ENCODE assay signal across 13 cellular contexts in genomic region chr6:70479236-70479635, GRCh38.
DNase-seq lines count a peak whose midpoint lies in the region; ATAC-seq and TF ChIP-seq lines count a peak whose summit lies in the region.
"Had no signal": no experiment of that assay in that cellular context is flagged by ENCODE, and none has a peak within 500 bp of the region (broad histone marks: within the 10 kb centered on the region; RNA-seq: fewer than 3 reads in every experiment).

No MANE protein-coding gene starts in this region.

- no peak overlapping the region for H3K9ac ChIP-seq in adipocyte (ENCODE audit: low read length)
- H3K9ac ChIP-seq in smooth muscle cell (ENCODE audit: low read depth) = peak overlapping the region; percentile 28

- no peak overlapping the region for H3K4me3 Mint-ChIP-seq in naive thymus-derived CD4-positive, alpha-beta T cell
- H3K4me3 Mint-ChIP-seq: activated naive CD8-positive, alpha-beta T cell treated with anti-CD3 and anti-CD28 coated beads, Interleukin-2, amount 10 ng/mL, durations not matched to agents 7 days and 5 days; dendritic cell treated with granulocyte-macrophage colony-stimulating factor and Interleukin-4, amounts not matched to agents 40 ng/mL and 50 ng/mL, for 4 days; WTC11 had no signal

- WGBS in gastroesophageal sphincter (ENCODE audit: low coverage in 1 of 2), 2 donors = 11 to 34% methylated on average over 4 of the region's 4 CpGs
- 15% methylated on average over 4 of the region's 4 CpGs for WGBS in smooth muscle cell (ENCODE audit: low lambda C conversion rate)

- TF ChIP-seq EP300 in gastroesophageal sphincter (IDR thresholded peaks at IDR 0.05) = no peak

- no peaks in the 10 kb centered on the region for H3K27me3 Mint-ChIP-seq in naive thymus-derived CD4-positive, alpha-beta T cell
- H3K27me3 Mint-ChIP-seq: activated naive CD8-positive, alpha-beta T cell treated with anti-CD3 and anti-CD28 coated beads, Interleukin-2, amount 10 ng/mL, durations not matched to agents 7 days and 5 days; dendritic cell treated with granulocyte-macrophage colony-stimulating factor and Interleukin-4, amounts not matched to agents 40 ng/mL and 50 ng/mL, for 4 days had no signal

- CTCF ChIA-PET in naive thymus-derived CD4-positive, alpha-beta T cell (lab: Charles Lee) = no interaction called here

- H3K9me3 ChIP-seq in adipocyte (ENCODE audit: control insufficient read depth, low read length) (no peaks in the 10 kb centered on the region), gastroesophageal sphincter (no peaks in the 10 kb centered on the region), smooth muscle cell (replicated peaks; ENCODE audit: low read depth) (no peaks in the 10 kb centered on the region)
- H3K9me3 ChIP-seq in naive thymus-derived CD4-positive, alpha-beta T cell (ENCODE audit: control insufficient read depth in 2 of 3, low read length in 3 of 3) = no peaks in the 10 kb centered on the region

- H3K27ac ChIP-seq in gastroesophageal sphincter (peak overlapping the region; percentile 35 to 60 (median 46)), smooth muscle cell (ENCODE audit: low read depth) (peak overlapping the region; percentile 81)
- no peak overlapping the region for H3K27ac ChIP-seq in naive thymus-derived CD4-positive, alpha-beta T cell (ENCODE audit: low read depth, low read length)

- peak overlapping the region; percentile 72 for H3K4me2 ChIP-seq in smooth muscle cell

- TF ChIP-seq CTCF in gastroesophageal sphincter (IDR thresholded peaks at IDR 0.05) = no peak
- no peak for TF ChIP-seq CTCF in smooth muscle cell (IDR thresholded peaks at IDR 0.05; ENCODE audit: borderline replicate concordance, insufficient read depth, poor library complexity, severe bottlenecking)

- H4K20me1 ChIP-seq in smooth muscle cell (ENCODE audit: low read depth) = no peaks in the 10 kb centered on the region

- H3K27me3 ChIP-seq in adipocyte (replicated peaks; ENCODE audit: control insufficient read depth, insufficient read depth, low read length) (no peaks in the 10 kb centered on the region), gastroesophageal sphincter (no peaks in the 10 kb centered on the region), smooth muscle cell (ENCODE audit: low read depth) (no peaks in the 10 kb centered on the region)
- H3K27me3 ChIP-seq in naive thymus-derived CD4-positive, alpha-beta T cell (ENCODE audit: control insufficient read depth in 2 of 2, insufficient read depth in 2 of 2, low read length in 2 of 2) = no peaks in the 10 kb centered on the region

- no peak overlapping the region for H3K27ac Mint-ChIP-seq in naive thymus-derived CD4-positive, alpha-beta T cell
- H3K27ac Mint-ChIP-seq: activated naive CD8-positive, alpha-beta T cell treated with anti-CD3 and anti-CD28 coated beads, Interleukin-2, amount 10 ng/mL, durations not matched to agents 7 days and 5 days; dendritic cell treated with granulocyte-macrophage colony-stimulating factor and Interleukin-4, amounts not matched to agents 40 ng/mL and 50 ng/mL, for 4 days; WTC11 had no signal

- POLR2A ChIA-PET in naive thymus-derived CD4-positive, alpha-beta T cell (lab: Charles Lee) = no interaction called here

- peaks cover 0 to 5% (median 0%) of the 10 kb centered on the region in 11 donors for H3K9me3 Mint-ChIP-seq in naive thymus-derived CD4-positive, alpha-beta T cell
- H3K9me3 Mint-ChIP-seq: dendritic cell treated with granulocyte-macrophage colony-stimulating factor and Interleukin-4, amounts not matched to agents 40 ng/mL and 50 ng/mL, for 4 days; WTC11 had no signal

- peaks cover 11% of the 10 kb centered on the region for H3K36me3 ChIP-seq in adipocyte (ENCODE audit: control insufficient read depth, insufficient read depth, low read length, severe bottlenecking)
- H3K36me3 ChIP-seq in gastroesophageal sphincter = peaks cover 0 to 29% of the 10 kb centered on the region in 2 donors
- peaks cover 3% of the 10 kb centered on the region for H3K36me3 ChIP-seq in smooth muscle cell (ENCODE audit: low read depth)
- H3K36me3 ChIP-seq in naive thymus-derived CD4-positive, alpha-beta T cell (ENCODE audit: control insufficient read depth in 2 of 3, insufficient read depth in 3 of 3, low read length in 3 of 3) = peaks cover 0 to 7% (median 0%) of the 10 kb centered on the region in 3 experiments

- no peaks in the 10 kb centered on the region for H3K4me1 Mint-ChIP-seq in naive thymus-derived CD4-positive, alpha-beta T cell
- H3K4me1 Mint-ChIP-seq: activated naive CD8-positive, alpha-beta T cell treated with anti-CD3 and anti-CD28 coated beads, Interleukin-2, amount 10 ng/mL, durations not matched to agents 7 days and 5 days had no signal

- TF ChIP-seq POLR2A in gastroesophageal sphincter (IDR thresholded peaks at IDR 0.05) = no peak

- H3F3A ChIP-seq in smooth muscle cell (ENCODE audit: low read depth) = peaks cover 9% of the 10 kb centered on the region

- no peak overlapping the region for H2AFZ ChIP-seq in smooth muscle cell (ENCODE audit: low read depth)

- intact Hi-C loops in left cardiac atrium (cut with DNase I) = no loop called here
- intact Hi-C loops in Right ventricle myocardium superior (cut with DNase I) = no loop called here
- intact Hi-C loops in naive thymus-derived CD4-positive, alpha-beta T cell (cut with micrococcal nuclease) = no loop called here

- peaks cover 8 to 51% (median 35%) of the 10 kb centered on the region in 5 donors for H3K36me3 Mint-ChIP-seq in naive thymus-derived CD4-positive, alpha-beta T cell

- DNase-seq in left cardiac atrium = no peak
- no peak for DNase-seq in Right ventricle myocardium superior
- DNase-seq in adipocyte (ENCODE audit: low read depth) = peak; percentile 55
- no peak for DNase-seq in smooth muscle cell (lab: John Stamatoyannopoulos, UW; ENCODE audit: unreplicated experiment)
- DNase-seq in NCI-H526 treated with DMSO at 0.1 percent for 48 hours (lab: John Stamatoyannopoulos, UW) = no peak
- no peak for DNase-seq in naive thymus-derived CD4-positive, alpha-beta T cell
- DNase-seq: activated CD8-positive, alpha-beta memory T cell treated with anti-CD3 and anti-CD28 coated beads, Interleukin-2, amount 50 U/mL, for 4 hours; activated naive CD8-positive, alpha-beta T cell treated with anti-CD3 and anti-CD28 coated beads, Interleukin-2, amount 10 ng/mL, durations not matched to agents 7 days and 5 days; NCI-H510A had no signal

- H3K4me1 ChIP-seq in adipocyte (ENCODE audit: control insufficient read depth, insufficient read depth, low read length) (no peaks in the 10 kb centered on the region), gastroesophageal sphincter (peaks cover 0 to 28% (median 3%) of the 10 kb centered on the region in 3 donors), smooth muscle cell (ENCODE audit: low read depth) (peaks cover 24% of the 10 kb centered on the region)
- H3K4me1 ChIP-seq in naive thymus-derived CD4-positive, alpha-beta T cell (ENCODE audit: control insufficient read depth in 2 of 2, insufficient read depth in 2 of 2, low read length in 2 of 2) = no peaks in the 10 kb centered on the region

- H3K4me3 ChIP-seq in adipocyte (ENCODE audit: low read length) (no peak overlapping the region), gastroesophageal sphincter (no peak overlapping the region), smooth muscle cell (peak overlapping the region; percentile 6)
- no peak overlapping the region for H3K4me3 ChIP-seq in naive thymus-derived CD4-positive, alpha-beta T cell (ENCODE audit: low read length)

- peak; percentile 19 to 45 for ATAC-seq in left cardiac atrium
- ATAC-seq in Right ventricle myocardium superior (ENCODE audit: poor library complexity) = no peak
- no peak for ATAC-seq in gastroesophageal sphincter
- no peak for ATAC-seq in naive thymus-derived CD4-positive, alpha-beta T cell
- ATAC-seq in HG03342 (IDR thresholded peaks at IDR 0.05; ENCODE audit: unreplicated experiment) = no peak
- ATAC-seq: WTC11 had no signal

- no peaks in the 10 kb centered on the region for H3K79me2 ChIP-seq in smooth muscle cell (ENCODE audit: low read depth)

Comparison
In these comparisons a context has a peak if more than half of its experiments do, and no peak if none do; other contexts are left out.
1. ATAC-seq: peak in left cardiac atrium (2 of 2); none in Right ventricle myocardium superior (single experiment), gastroesophageal sphincter (single experiment), naive thymus-derived CD4-positive, alpha-beta T cell (single experiment) and HG03342 (single experiment).